In the genomic region with DNA sequence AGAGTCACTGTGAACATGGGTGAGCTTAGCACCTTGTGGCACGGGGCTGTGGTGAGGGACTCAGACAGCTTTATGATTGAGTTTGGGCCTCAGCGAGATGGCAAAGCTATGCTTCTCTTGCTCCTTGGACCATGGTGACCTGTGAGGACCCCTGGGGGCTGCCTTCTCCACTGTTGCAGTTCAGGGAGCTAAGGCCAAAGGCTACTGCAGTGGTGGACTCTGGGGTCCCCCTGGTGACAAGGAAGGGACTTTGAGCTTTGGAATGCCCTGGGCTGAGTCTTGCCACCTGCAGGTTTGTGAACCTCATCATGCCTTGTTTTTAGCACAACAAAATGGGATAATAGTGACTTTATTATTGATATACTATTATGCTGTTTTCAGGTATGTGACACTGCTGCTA, we compare ENCODE assay signal across 26 cellular contexts.
"Had no signal": no experiment of that assay in that cellular context is flagged by ENCODE, and none has a peak within 500 bp of the region (broad histone marks: within the 10 kb centered on the region; RNA-seq: fewer than 3 reads in every experiment).

No MANE protein-coding gene starts in this region.

- H3K9me3 ChIP-seq: adrenal gland, ascending aorta, upper lobe of right lung had no signal

- H3K36me3 ChIP-seq: adrenal gland, brain microvascular endothelial cell, upper lobe of right lung had no signal

- H3K4me1 Mint-ChIP-seq: activated CD4-positive, alpha-beta T cell treated with anti-CD3 and anti-CD28 coated beads for 36 hours had no signal

- H3K27ac Mint-ChIP-seq: activated B cell treated with CpG ODN at 0.5 μM for 24 hours; activated CD4-positive, alpha-beta T cell treated with anti-CD3 and anti-CD28 coated beads for 36 hours; activated naive CD8-positive, alpha-beta T cell; activated T-helper 2 cell treated with anti-CD3 and anti-CD28 coated beads, Interferon-gamma antibody, Interleukin-2, Interleukin-4, amounts not matched to agents 10 μg/mL and 5 μg/mL and 100 μg/mL, durations not matched to agents 14 hours and 24 hours and 36 hours; progenitor cell of endocrine pancreas had no signal

- DNase-seq: activated B cell treated with CpG ODN at 0.5 μM for 24 hours; activated CD4-positive, alpha-beta T cell treated with anti-CD3 and anti-CD28 coated beads for 36 hours; activated CD4-positive, alpha-beta T cell treated with anti-CD3 and anti-CD28 coated beads, Interleukin-2, amount 50 U/mL, for 48 hours; activated CD8-positive, alpha-beta memory T cell treated with anti-CD3 and anti-CD28 coated beads, Interleukin-2, amount 50 U/mL, for 48 hours; activated naive CD4-positive, alpha-beta T cell; activated T-cell treated with anti-CD3 and anti-CD28 coated beads, Interleukin-2, amount 50 U/mL, for 4 hours; adrenal gland; brain microvascular endothelial cell; caudate nucleus; dermis blood vessel endothelial cell; effector CD8-positive, alpha-beta T cell; foreskin melanocyte; hypothalamus; naive thymus-derived CD4-positive, alpha-beta T cell; retina; stimulated activated CD4-positive, alpha-beta T cell treated with anti-CD3 and anti-CD28 coated beads, Interleukin-4, amount 100 ng/mL, for 24 hours; stimulated activated naive CD4-positive, alpha-beta T cell treated with Interleukin-2 at 50 U/mL for 16 hours; T-helper 1 cell; upper lobe of right lung had no signal

- H3K4me1 ChIP-seq: adrenal gland, ascending aorta, upper lobe of right lung had no signal

- H3K9me3 Mint-ChIP-seq: activated B cell treated with CpG ODN at 0.5 μM for 24 hours; activated T-cell treated with anti-CD3 and anti-CD28 coated beads, Interleukin-2, amount 50 U/mL, for 4 hours had no signal

- H3K27me3 Mint-ChIP-seq: activated B cell treated with CpG ODN at 0.5 μM for 24 hours; activated CD4-positive, alpha-beta T cell treated with anti-CD3 and anti-CD28 coated beads for 36 hours; activated naive CD8-positive, alpha-beta T cell; naive thymus-derived CD4-positive, alpha-beta T cell; progenitor cell of endocrine pancreas had no signal

- H3K4me3 ChIP-seq: adrenal gland, ascending aorta, lung, upper lobe of right lung had no signal

- ATAC-seq: activated CD4-positive, alpha-beta T cell treated with anti-CD3 and anti-CD28 coated beads for 36 hours; activated T-cell treated with anti-CD3 and anti-CD28 coated beads, Interleukin-2, amount 50 U/mL, for 4 hours; esophagus mucosa; left lobe of liver; naive thymus-derived CD4-positive, alpha-beta T cell; upper lobe of right lung had no signal

- H3K27me3 ChIP-seq: adrenal gland, ascending aorta, brain microvascular endothelial cell, upper lobe of right lung had no signal

- H3K4me3 Mint-ChIP-seq: activated B cell treated with CpG ODN at 0.5 μM for 24 hours; activated CD4-positive, alpha-beta T cell treated with anti-CD3 and anti-CD28 coated beads for 36 hours; activated naive CD8-positive, alpha-beta T cell; activated T-cell treated with anti-CD3 and anti-CD28 coated beads, Interleukin-2, amount 50 U/mL, for 4 hours; naive thymus-derived CD4-positive, alpha-beta T cell had no signal

- H3K27ac ChIP-seq: adrenal gland, ascending aorta, brain microvascular endothelial cell, upper lobe of right lung had no signal
